ENCODE assay signal across 8 cellular contexts in genomic region chr19:39411832-39412099, GRCh38. TPM values are rescaled to one million over a fixed set of nuclear protein-coding genes. Genes with fewer than 3 reads are reported as not detected.
A peak's percentile ranks its signal among the peaks of the same experiment; 100 is the strongest.
DNase-seq lines count a peak whose midpoint lies in the region; ATAC-seq and TF ChIP-seq lines count a peak whose summit lies in the region.

No MANE protein-coding gene starts in this region.

- no peaks in the 10 kb centered on the region for H3K27me3 ChIP-seq in tibial artery

- H3K27me3 Mint-ChIP-seq in activated naive CD4-positive, alpha-beta T cell treated with anti-CD3 and anti-CD28 coated beads, Interleukin-2, amount 50 U/mL, for 24 hours: no peaks in the 10 kb centered on the region
- no peaks in the 10 kb centered on the region for H3K27me3 Mint-ChIP-seq in osteocyte (ENCODE audit: unreplicated experiment)

- no peaks in the 10 kb centered on the region for H3K9me3 Mint-ChIP-seq in activated naive CD4-positive, alpha-beta T cell treated with anti-CD3 and anti-CD28 coated beads, Interleukin-2, amount 50 U/mL, for 24 hours
- H3K9me3 Mint-ChIP-seq in osteocyte (ENCODE audit: unreplicated experiment): no peaks in the 10 kb centered on the region

- H3K9me3 ChIP-seq in SK-N-MC (ENCODE audit: low read depth, low read length) (no peaks in the 10 kb centered on the region), tibial artery (no peaks in the 10 kb centered on the region)

- H3K4me1 ChIP-seq in tibial artery: peaks cover 0 to 44% (median 39%) of the 10 kb centered on the region in 4 donors

- H3K27ac Mint-ChIP-seq in activated naive CD4-positive, alpha-beta T cell treated with anti-CD3 and anti-CD28 coated beads, Interleukin-2, amount 50 U/mL, for 24 hours: peak overlapping the region; percentile 100
- peak overlapping the region; percentile 96 for H3K27ac Mint-ChIP-seq in osteocyte (ENCODE audit: unreplicated experiment)

- intact Hi-C loops in tibial artery (cut with DNase I; ENCODE audit: low total_unique reads): no loop called here

- peak overlapping the region; percentile 28 for H3K4me3 ChIP-seq in NB4 (ENCODE audit: low read depth, low read length)
- H3K4me3 ChIP-seq in SK-N-MC: peak overlapping the region; percentile 74
- peak overlapping the region; percentile 92 to 96 for H3K4me3 ChIP-seq in tibial artery

- DNase-seq in GM04504 (ENCODE audit: low read depth) (peak; percentile 91), NB4 (ENCODE audit: low read depth) (peak; percentile 87), SK-N-MC (ENCODE audit: low read depth, low spot score) (peak; percentile 88), glomerular visceral epithelial cell (ENCODE audit: extremely low spot score) (peak; percentile 94), osteocyte (ENCODE audit: extremely low spot score, unreplicated experiment) (peak; percentile 95), tibial artery (peak; percentile 95 to 97)

- H3K4me3 Mint-ChIP-seq in activated naive CD4-positive, alpha-beta T cell treated with anti-CD3 and anti-CD28 coated beads, Interleukin-2, amount 50 U/mL, for 24 hours: peak overlapping the region; percentile 89
- H3K4me3 Mint-ChIP-seq in osteocyte (ENCODE audit: unreplicated experiment): peak overlapping the region; percentile 99

- no peak for TF ChIP-seq POLR2A in NB4 (IDR thresholded peaks at IDR 0.05; ENCODE audit: extremely low read depth, insufficient read length)

- H3K36me3 ChIP-seq in SK-N-MC (ENCODE audit: insufficient read depth, low read length): peaks cover 13% of the 10 kb centered on the region
- H3K36me3 ChIP-seq in tibial artery: peaks cover 21 to 33% (median 27%) of the 10 kb centered on the region in 3 donors

- H3K36me3 Mint-ChIP-seq in activated naive CD4-positive, alpha-beta T cell treated with anti-CD3 and anti-CD28 coated beads, Interleukin-2, amount 50 U/mL, for 24 hours: peaks cover 11% of the 10 kb centered on the region
- peaks cover 13% of the 10 kb centered on the region for H3K36me3 Mint-ChIP-seq in osteocyte (ENCODE audit: unreplicated experiment)

- peak overlapping the region; percentile 52 for H3K9ac ChIP-seq in SK-N-MC (ENCODE audit: insufficient read length)

- ATAC-seq in HG02588 (IDR thresholded peaks at IDR 0.05; ENCODE audit: unreplicated experiment): peak; percentile 12

- H3K27ac ChIP-seq in SK-N-MC (peak overlapping the region; percentile 47; the same call in 1 of the 2 replicates), tibial artery (peak overlapping the region; percentile 99 to 100)

- TF ChIP-seq CTCF in NB4 (IDR thresholded peaks at IDR 0.05; ENCODE audit: low read depth, low read length) (peak; percentile 64), osteocyte (IDR thresholded peaks at IDR 0.05) (peak; percentile 97), tibial artery (IDR thresholded peaks at IDR 0.05) (peak; percentile 93 to 98)

- peaks cover 39% of the 10 kb centered on the region for H3K4me1 Mint-ChIP-seq in activated naive CD4-positive, alpha-beta T cell treated with anti-CD3 and anti-CD28 coated beads, Interleukin-2, amount 50 U/mL, for 24 hours
- peaks cover 58% of the 10 kb centered on the region for H3K4me1 Mint-ChIP-seq in osteocyte (ENCODE audit: unreplicated experiment)

RNA-seq across cellular contexts. Expression of gene PLEKHG2, which starts 0.7 kb away (rescaled TPM):
- 131 and 150 TPM in 2 replicates for total RNA-seq in osteocyte

RNA-seq across cellular contexts. Expression of gene ZFP36, which starts 5.1 kb away (rescaled TPM):
- 81.5 and 105 TPM in 2 replicates for total RNA-seq in osteocyte

RNA-seq across cellular contexts. Expression of gene MED29, which starts 20.6 kb away (rescaled TPM):
- total RNA-seq in osteocyte: 37.1 and 38.7 TPM in 2 replicates

RNA-seq across cellular contexts. Expression of gene PAF1, which starts 20.9 kb away (rescaled TPM):
- 45.6 and 45.9 TPM in 2 replicates for total RNA-seq in osteocyte

RNA-seq across cellular contexts. Expression of gene RPS16, which starts 24.0 kb away (rescaled TPM):
- total RNA-seq in osteocyte: 1,827 and 1,860 TPM in 2 replicates

Comparison
In these comparisons a context has a peak if more than half of its experiments do, and no peak if none do; other contexts are left out.
1. Peak in every context shown above with its lines: DNase-seq, ATAC-seq, H3K4me3 ChIP-seq and H3K27ac ChIP-seq.
2. H3K4me3 ChIP-seq: peak in every context shown above with its lines; median percentile 94 in tibial artery; 74 in SK-N-MC; 28 in NB4.